ENCODE assay signal across 19 cellular contexts in the genomic region with DNA sequence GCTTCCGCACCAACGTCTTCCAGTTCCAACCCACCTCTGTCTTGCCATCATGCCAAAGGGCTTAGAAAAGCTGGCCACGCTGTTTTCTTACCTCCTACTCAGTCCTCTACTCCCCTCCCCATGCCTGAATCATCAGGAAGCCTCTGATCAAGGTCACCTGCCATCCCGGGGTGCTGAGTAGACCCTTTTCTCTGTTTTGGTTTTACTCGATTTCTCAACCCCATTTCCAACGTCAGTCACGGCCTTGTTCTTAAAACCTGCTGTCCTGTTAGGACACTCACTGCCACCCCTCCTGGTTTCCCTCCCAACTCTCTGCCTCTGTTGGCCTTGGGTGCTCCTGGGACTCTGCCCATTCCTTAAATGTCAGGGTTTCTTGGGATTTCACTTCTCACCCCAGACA.
A peak's percentile ranks its signal among the peaks of the same experiment; 100 is the strongest.
DNase-seq lines count a peak whose midpoint lies in the region; ATAC-seq, FAIRE-seq and TF ChIP-seq lines count a peak whose summit lies in the region.
"Had no signal": no experiment of that assay in that cellular context is flagged by ENCODE, and none has a peak within 500 bp of the region (broad histone marks: within the 10 kb centered on the region; RNA-seq: fewer than 3 reads in every experiment).

No MANE protein-coding gene starts in this region.

- no peak overlapping the region for H3K4me3 ChIP-seq in CD4-positive, CD25-positive, alpha-beta regulatory T cell (ENCODE audit: low read depth, low read length)
- H3K4me3 ChIP-seq in MG63, result no peak overlapping the region

- peak overlapping the region; percentile 54 for H3K27ac ChIP-seq in CD4-positive, CD25-positive, alpha-beta regulatory T cell (ENCODE audit: insufficient read depth, low read length, poor library complexity, severe bottlenecking)

- peaks cover 0 to 5% (median 0%) of the 10 kb centered on the region in 7 donors for H3K9me3 Mint-ChIP-seq in CD4-positive, CD25-positive, alpha-beta regulatory T cell
- H3K9me3 Mint-ChIP-seq in activated naive CD4-positive, alpha-beta T cell treated with anti-CD3 and anti-CD28 coated beads, Interleukin-2, amount 50 U/mL, for 72 hours, result peaks cover 6 to 10% of the 10 kb centered on the region in 2 donors
- H3K9me3 Mint-ChIP-seq in WTC11, result peaks cover 6% of the 10 kb centered on the region
- H3K9me3 Mint-ChIP-seq: IgD-negative memory B cell had no signal

- H3K36me3 Mint-ChIP-seq in CD4-positive, CD25-positive, alpha-beta regulatory T cell, result no peaks in the 10 kb centered on the region
- peaks cover 0 to 12% of the 10 kb centered on the region in 2 donors for H3K36me3 Mint-ChIP-seq in activated naive CD4-positive, alpha-beta T cell treated with anti-CD3 and anti-CD28 coated beads, Interleukin-2, amount 50 U/mL, for 72 hours
- H3K36me3 Mint-ChIP-seq in WTC11, result no peaks in the 10 kb centered on the region
- H3K36me3 Mint-ChIP-seq: brain, IgD-negative memory B cell had no signal

- CTCF ChIA-PET in WTC11 (lab: Charles Lee), result no interaction called here

- no peak for ATAC-seq in CD4-positive, CD25-positive, alpha-beta regulatory T cell (ENCODE audit: low read depth in 2 of 2)
- ATAC-seq in activated naive CD4-positive, alpha-beta T cell treated with anti-CD3 and anti-CD28 coated beads, Interleukin-2, amount 50 U/mL, for 72 hours, result peak; percentile 83 to 88
- ATAC-seq in WTC11, result no peak
- ATAC-seq: esophagus mucosa had no signal

- POLR2A ChIA-PET in WTC11 (lab: Charles Lee), result no interaction called here

- H3K9me3 ChIP-seq in CD4-positive, CD25-positive, alpha-beta regulatory T cell (ENCODE audit: control insufficient read depth in 2 of 2, low read length in 2 of 2), result no peaks in the 10 kb centered on the region
- H3K9me3 ChIP-seq in MG63, result no peaks in the 10 kb centered on the region

- H3K4me1 Mint-ChIP-seq in CD4-positive, CD25-positive, alpha-beta regulatory T cell, result peaks cover 33 to 67% (median 50%) of the 10 kb centered on the region in 4 donors
- H3K4me1 Mint-ChIP-seq in WTC11, result peaks cover 38% of the 10 kb centered on the region

- peak overlapping the region; percentile 89 to 94 (median 91) for H3K27ac Mint-ChIP-seq in CD4-positive, CD25-positive, alpha-beta regulatory T cell
- H3K27ac Mint-ChIP-seq in activated naive CD4-positive, alpha-beta T cell treated with anti-CD3 and anti-CD28 coated beads, Interleukin-2, amount 50 U/mL, for 72 hours, result peak overlapping the region; percentile 83 to 86
- H3K27ac Mint-ChIP-seq in WTC11, result no peak overlapping the region
- H3K27ac Mint-ChIP-seq: brain, progenitor cell of endocrine pancreas had no signal

- peak overlapping the region in 3 of 4 donors; percentile 19 to 77 (median 55) for H3K4me3 Mint-ChIP-seq in CD4-positive, CD25-positive, alpha-beta regulatory T cell
- H3K4me3 Mint-ChIP-seq in WTC11, result no peak overlapping the region
- H3K4me3 Mint-ChIP-seq: brain, IgD-negative memory B cell had no signal

- H3K27me3 ChIP-seq in CD4-positive, CD25-positive, alpha-beta regulatory T cell (ENCODE audit: control insufficient read depth, insufficient read depth, low read length), result no peaks in the 10 kb centered on the region
- H3K27me3 ChIP-seq in MG63, result no peaks in the 10 kb centered on the region

- no peak for TF ChIP-seq CTCF in WTC11 (IDR thresholded peaks at IDR 0.05)

- peaks cover 17% of the 10 kb centered on the region for H3K4me1 ChIP-seq in CD4-positive, CD25-positive, alpha-beta regulatory T cell (ENCODE audit: control insufficient read depth, insufficient read depth, low read length, poor library complexity, severe bottlenecking)

- no peak for FAIRE-seq in GM12892 (lab: Jason Lieb, UNC)
- FAIRE-seq: small intestine had no signal

- DNase-seq in CD4-positive, CD25-positive, alpha-beta regulatory T cell, result peak in 1 of 3 donors; percentile 41
- peak; percentile 69 for DNase-seq in activated CD4-positive, alpha-beta T cell treated with anti-CD3 and anti-CD28 coated beads for 48 hours
- peak; percentile 53 to 57 for DNase-seq in activated naive CD4-positive, alpha-beta T cell treated with anti-CD3 and anti-CD28 coated beads, Interleukin-2, amount 50 U/mL, for 72 hours (ENCODE audit: low spot score in 2 of 2)
- DNase-seq in stimulated activated CD4-positive, alpha-beta T cell treated with anti-CD3 and anti-CD28 coated beads, Interleukin-12 subunit alpha, Interleukin-12 subunit beta, amount 100 ng/mL, for 48 hours (ENCODE audit: low read depth in 2 of 3, low spot score in 1 of 3), result peak; percentile 16 to 44 (median 28)
- DNase-seq in OCI-M2 (lab: John Stamatoyannopoulos, UW; ENCODE audit: unreplicated experiment) (no peak), GM12892 (ENCODE audit: insufficient read length) (no peak), MG63 (no peak), WTC11 (ENCODE audit: low spot score) (no peak)
- DNase-seq: activated CD8-positive, alpha-beta memory T cell treated with anti-CD3 and anti-CD28 coated beads, Interleukin-2, amount 50 U/mL, for 4 hours; Calu3; dermis blood vessel endothelial cell; glutamatergic neuron; NCI-H1930; NCI-H524; small intestine had no signal

- TF ChIP-seq POLR2A in GM12892 (IDR thresholded peaks at IDR 0.05; ENCODE audit: low read depth, low read length), result no peak

- H3K27me3 Mint-ChIP-seq in CD4-positive, CD25-positive, alpha-beta regulatory T cell, result no peaks in the 10 kb centered on the region
- H3K27me3 Mint-ChIP-seq in WTC11 (ENCODE audit: low read depth), result peaks cover 72% of the 10 kb centered on the region
- H3K27me3 Mint-ChIP-seq: brain had no signal

- H3K36me3 ChIP-seq in CD4-positive, CD25-positive, alpha-beta regulatory T cell (ENCODE audit: control insufficient read depth, insufficient read depth, low read length), result no peaks in the 10 kb centered on the region
- no peaks in the 10 kb centered on the region for H3K36me3 ChIP-seq in MG63

TF ChIP-seq in WTC11, 78 proteins besides CTCF, POLR2A, EP300 and RAD21:
- TF ChIP-seq, protein P1, sequence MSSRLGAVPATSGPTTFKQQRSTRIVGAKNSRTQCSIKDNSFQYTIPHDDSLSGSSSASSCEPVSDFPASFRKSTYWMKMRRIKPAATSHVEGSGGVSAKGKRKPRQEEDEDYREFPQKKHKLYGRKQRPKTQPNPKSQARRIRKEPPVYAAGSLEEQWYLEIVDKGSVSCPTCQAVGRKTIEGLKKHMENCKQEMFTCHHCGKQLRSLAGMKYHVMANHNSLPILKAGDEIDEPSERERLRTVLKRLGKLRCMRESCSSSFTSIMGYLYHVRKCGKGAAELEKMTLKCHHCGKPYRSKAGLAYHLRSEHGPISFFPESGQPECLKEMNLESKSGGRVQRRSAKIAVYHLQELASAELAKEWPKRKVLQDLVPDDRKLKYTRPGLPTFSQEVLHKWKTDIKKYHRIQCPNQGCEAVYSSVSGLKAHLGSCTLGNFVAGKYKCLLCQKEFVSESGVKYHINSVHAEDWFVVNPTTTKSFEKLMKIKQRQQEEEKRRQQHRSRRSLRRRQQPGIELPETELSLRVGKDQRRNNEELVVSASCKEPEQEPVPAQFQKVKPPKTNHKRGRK (CRISPR knock-in tag; IDR thresholded peaks at IDR 0.05; ENCODE audit: borderline replicate concordance), result no peak
- TF ChIP-seq SP1 (CRISPR knock-in tag; conservative IDR thresholded peaks at IDR 0.05) (no peak), CBFB (CRISPR knock-in tag; IDR thresholded peaks at IDR 0.05; ENCODE audit: low read depth) (no peak), MXD4 (CRISPR knock-in tag; IDR thresholded peaks at IDR 0.05; ENCODE audit: borderline replicate concordance) (no peak), TCF7 (CRISPR knock-in tag; IDR thresholded peaks at IDR 0.05; ENCODE audit: low read depth) (no peak), ZNF138 (CRISPR knock-in tag; conservative IDR thresholded peaks at IDR 0.05) (no peak), JAZF1 (CRISPR knock-in tag; IDR thresholded peaks at IDR 0.05) (no peak), GABPB1 (CRISPR knock-in tag; IDR thresholded peaks at IDR 0.05) (no peak), FOXJ3 (CRISPR knock-in tag; IDR thresholded peaks at IDR 0.05; ENCODE audit: borderline replicate concordance) (no peak), SOX15 (CRISPR knock-in tag; IDR thresholded peaks at IDR 0.05) (no peak), TEAD1 (CRISPR knock-in tag; IDR thresholded peaks at IDR 0.05) (no peak), OVOL2 (CRISPR knock-in tag; IDR thresholded peaks at IDR 0.05; ENCODE audit: borderline replicate concordance) (no peak)
- TF ChIP-seq, protein P2, sequence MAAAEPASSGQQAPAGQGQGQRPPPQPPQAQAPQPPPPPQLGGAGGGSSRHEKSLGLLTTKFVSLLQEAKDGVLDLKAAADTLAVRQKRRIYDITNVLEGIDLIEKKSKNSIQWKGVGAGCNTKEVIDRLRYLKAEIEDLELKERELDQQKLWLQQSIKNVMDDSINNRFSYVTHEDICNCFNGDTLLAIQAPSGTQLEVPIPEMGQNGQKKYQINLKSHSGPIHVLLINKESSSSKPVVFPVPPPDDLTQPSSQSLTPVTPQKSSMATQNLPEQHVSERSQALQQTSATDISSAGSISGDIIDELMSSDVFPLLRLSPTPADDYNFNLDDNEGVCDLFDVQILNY (CRISPR knock-in tag; IDR thresholded peaks at IDR 0.05), result no peak
- TF ChIP-seq, protein P3, sequence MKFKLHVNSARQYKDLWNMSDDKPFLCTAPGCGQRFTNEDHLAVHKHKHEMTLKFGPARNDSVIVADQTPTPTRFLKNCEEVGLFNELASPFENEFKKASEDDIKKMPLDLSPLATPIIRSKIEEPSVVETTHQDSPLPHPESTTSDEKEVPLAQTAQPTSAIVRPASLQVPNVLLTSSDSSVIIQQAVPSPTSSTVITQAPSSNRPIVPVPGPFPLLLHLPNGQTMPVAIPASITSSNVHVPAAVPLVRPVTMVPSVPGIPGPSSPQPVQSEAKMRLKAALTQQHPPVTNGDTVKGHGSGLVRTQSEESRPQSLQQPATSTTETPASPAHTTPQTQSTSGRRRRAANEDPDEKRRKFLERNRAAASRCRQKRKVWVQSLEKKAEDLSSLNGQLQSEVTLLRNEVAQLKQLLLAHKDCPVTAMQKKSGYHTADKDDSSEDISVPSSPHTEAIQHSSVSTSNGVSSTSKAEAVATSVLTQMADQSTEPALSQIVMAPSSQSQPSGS (CRISPR knock-in tag; IDR thresholded peaks at IDR 0.05; ENCODE audit: borderline replicate concordance, low read depth), result no peak

Comparison
In these comparisons a context has a peak if more than half of its experiments do, and no peak if none do; other contexts are left out.
1. ATAC-seq: peak in activated naive CD4-positive, alpha-beta T cell treated with anti-CD3 and anti-CD28 coated beads, Interleukin-2, amount 50 U/mL, for 72 hours (2 of 2); none in CD4-positive, CD25-positive, alpha-beta regulatory T cell (0 of 2) and WTC11 (single experiment).
2. DNase-seq: peak in activated CD4-positive, alpha-beta T cell treated with anti-CD3 and anti-CD28 coated beads for 48 hours (single experiment), activated naive CD4-positive, alpha-beta T cell treated with anti-CD3 and anti-CD28 coated beads, Interleukin-2, amount 50 U/mL, for 72 hours (2 of 2) and stimulated activated CD4-positive, alpha-beta T cell treated with anti-CD3 and anti-CD28 coated beads, Interleukin-12 subunit alpha, Interleukin-12 subunit beta, amount 100 ng/mL, for 48 hours (3 of 3); none in OCI-M2 (single experiment), GM12892 (single experiment), MG63 (single experiment) and WTC11 (single experiment).